ENCODE assay signal across 8 cellular contexts in the genomic region with DNA sequence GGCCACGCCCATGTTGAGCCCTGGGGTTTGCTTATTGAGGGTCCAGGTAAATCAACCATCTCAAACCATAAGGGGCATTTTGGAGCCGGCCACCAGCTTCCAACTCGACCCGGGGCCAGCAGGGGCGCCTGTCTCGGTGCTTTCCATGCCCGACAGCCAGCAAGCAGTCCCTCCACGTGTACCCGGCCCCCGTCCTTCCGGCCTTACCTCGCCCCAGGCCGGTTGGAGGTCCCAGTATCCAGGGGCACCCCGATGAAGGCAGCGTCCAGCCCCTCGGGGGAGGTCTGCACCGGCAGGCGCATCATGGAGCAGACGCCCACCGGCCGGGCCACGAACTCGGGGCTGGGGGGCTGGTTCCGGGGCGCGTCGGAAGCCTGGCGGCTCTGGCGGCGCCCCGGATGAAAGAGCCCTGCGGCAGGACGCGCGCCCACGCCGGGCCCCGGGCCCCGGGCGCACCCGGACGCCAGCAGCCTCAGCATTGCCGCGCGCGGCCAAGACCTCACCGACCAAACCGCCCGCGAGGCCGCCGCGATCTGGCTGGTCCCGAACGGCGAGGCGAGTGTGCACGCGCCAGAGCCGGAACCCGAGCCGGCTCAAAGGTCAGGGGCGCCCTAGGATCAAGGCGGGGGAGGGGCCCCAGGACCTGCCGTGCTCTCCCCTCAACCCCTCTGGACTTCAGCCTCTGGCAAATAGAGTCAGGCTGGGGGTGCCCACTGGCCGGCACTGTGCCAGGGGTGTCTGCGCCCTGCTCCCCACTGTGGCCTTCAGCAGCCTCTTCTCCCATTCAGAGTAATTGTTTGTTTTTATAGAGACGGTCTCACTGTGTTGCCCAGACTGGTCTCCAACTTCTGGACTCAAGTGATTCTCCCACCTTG. TPM values are rescaled to one million over a fixed set of nuclear protein-coding genes. Genes with fewer than 3 reads are reported as not detected.
DNase-seq lines count a peak whose midpoint lies in the region; ATAC-seq and TF ChIP-seq lines count a peak whose summit lies in the region.

A gene with protein sequence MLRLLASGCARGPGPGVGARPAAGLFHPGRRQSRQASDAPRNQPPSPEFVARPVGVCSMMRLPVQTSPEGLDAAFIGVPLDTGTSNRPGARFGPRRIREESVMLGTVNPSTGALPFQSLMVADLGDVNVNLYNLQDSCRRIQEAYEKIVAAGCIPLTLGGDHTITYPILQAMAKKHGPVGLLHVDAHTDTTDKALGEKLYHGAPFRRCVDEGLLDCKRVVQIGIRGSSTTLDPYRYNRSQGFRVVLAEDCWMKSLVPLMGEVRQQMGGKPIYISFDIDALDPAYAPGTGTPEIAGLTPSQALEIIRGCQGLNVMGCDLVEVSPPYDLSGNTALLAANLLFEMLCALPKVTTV (minus strand): TSS at position 563 of the 875 bp plus-strand sequence. CDS start 84 bp downstream, at position 479.

- no peaks in the 10 kb centered on the region for H3K27me3 Mint-ChIP-seq in natural killer cell treated with Interleukin-12 subunit alpha and Interleukin-12 subunit beta and Interleukin-15 and Interleukin-18, amount 100 ng/mL, for 72 hours

- H3K4me1 ChIP-seq in MM.1S (ENCODE audit: low read length) (peaks cover 15% of the 10 kb centered on the region), thymus (ENCODE audit: control insufficient read depth, insufficient read depth, low read length) (peaks cover 9% of the 10 kb centered on the region)

- peaks cover 21% of the 10 kb centered on the region for H3F3A ChIP-seq in MM.1S (ENCODE audit: insufficient read depth, low read length)

- H3K27ac ChIP-seq in MM.1S (ENCODE audit: low read length) = peak within 1 kb of the TSS; percentile 49; the same call in 1 of the 2 replicates
- peak within 1 kb of the TSS; percentile 71 for H3K27ac ChIP-seq in thymus (ENCODE audit: low read depth)

- peak within 1 kb of the TSS; percentile 95 for H2AFZ ChIP-seq in MM.1S (ENCODE audit: low read length)

- peak within 1 kb of the TSS; percentile 92 for H3K4me2 ChIP-seq in MM.1S (ENCODE audit: low read depth, low read length)

- DNase-seq in AG09319 (ENCODE audit: extremely low read depth, low read depth) (no peak), GM19238 (ENCODE audit: insufficient read length, low spot score) (peak; percentile 63), MM.1S (peak; percentile 73), epithelial cell of esophagus (ENCODE audit: low read depth) (no peak)
- peak; percentile 74 for DNase-seq in natural killer cell treated with Interleukin-12 subunit alpha and Interleukin-12 subunit beta and Interleukin-15 and Interleukin-18, amount 100 ng/mL, for 72 hours (ENCODE audit: low spot score)

- H3K27me3 ChIP-seq in MM.1S (replicated peaks; ENCODE audit: insufficient read depth, low read length) (no peaks in the 10 kb centered on the region), thymus (ENCODE audit: control insufficient read depth, insufficient read depth) (no peaks in the 10 kb centered on the region)

- H3K36me3 ChIP-seq in MM.1S (replicated peaks; ENCODE audit: insufficient read depth, low read length) (no peaks in the 10 kb centered on the region), thymus (ENCODE audit: control insufficient read depth, insufficient read depth) (no peaks in the 10 kb centered on the region)

- no peaks in the 10 kb centered on the region for H3K9me2 ChIP-seq in MM.1S (replicated peaks; ENCODE audit: insufficient read depth, low read length)

- 5% methylated on average over 68 of the region's 68 CpGs for WGBS in thymus

- no peaks in the 10 kb centered on the region for H4K20me1 ChIP-seq in MM.1S (ENCODE audit: insufficient read depth, low read length)

- CTCF ChIA-PET in activated CD8-positive, alpha-beta memory T cell treated with anti-CD3 and anti-CD28 coated beads for 36 hours (lab: Charles Lee) = interaction anchor here (0.6 to 0.9 kb wide), 2 partner anchors 18 to 100 kb away, joined by 3 read pairs; a partner anchor contains a TSS

- peaks cover 14% of the 10 kb centered on the region for H3K79me2 ChIP-seq in MM.1S (ENCODE audit: low read length)

- H3K9me3 Mint-ChIP-seq in natural killer cell treated with Interleukin-12 subunit alpha and Interleukin-12 subunit beta and Interleukin-15 and Interleukin-18, amount 100 ng/mL, for 72 hours = no peaks in the 10 kb centered on the region

- POLR2A ChIA-PET in activated CD8-positive, alpha-beta memory T cell treated with anti-CD3 and anti-CD28 coated beads for 36 hours (lab: Charles Lee) = interaction anchor here (0.7 to 1.1 kb wide), 2 partner anchors 30 to 31 kb away, joined by 4 read pairs; no protein-coding TSS in a partner anchor

- peak within 1 kb of the TSS; percentile 82 for H3K4me3 ChIP-seq in MM.1S (ENCODE audit: low read length)
- H3K4me3 ChIP-seq in epithelial cell of esophagus (ENCODE audit: low read length) = peak within 1 kb of the TSS; percentile 33
- H3K4me3 ChIP-seq in thymus (ENCODE audit: low read length) = peak within 1 kb of the TSS; percentile 48

- H3K27ac Mint-ChIP-seq in natural killer cell treated with Interleukin-12 subunit alpha and Interleukin-12 subunit beta and Interleukin-15 and Interleukin-18, amount 100 ng/mL, for 72 hours = peak within 1 kb of the TSS; percentile 44 to 71

- peaks cover 2 to 9% of the 10 kb centered on the region in 2 donors for H3K4me1 Mint-ChIP-seq in natural killer cell treated with Interleukin-12 subunit alpha and Interleukin-12 subunit beta and Interleukin-15 and Interleukin-18, amount 100 ng/mL, for 72 hours (ENCODE audit: low read depth in 2 of 2)

- H3K36me3 Mint-ChIP-seq in natural killer cell treated with Interleukin-12 subunit alpha and Interleukin-12 subunit beta and Interleukin-15 and Interleukin-18, amount 100 ng/mL, for 72 hours = no peaks in the 10 kb centered on the region

- H3K9ac ChIP-seq in MM.1S (ENCODE audit: low read length) = peak within 1 kb of the TSS; percentile 92

- TF ChIP-seq CTCF in AG09319 (IDR thresholded peaks at IDR 0.05; ENCODE audit: low read depth, low read length) (peak; percentile 28), MM.1S (IDR thresholded peaks at IDR 0.05; ENCODE audit: low read length) (peak; percentile 46), epithelial cell of esophagus (IDR thresholded peaks at IDR 0.05; ENCODE audit: insufficient read depth, low read depth, low read length, missing control alignments) (peak; percentile 9)

- H3K9me3 ChIP-seq in MM.1S (replicated peaks; ENCODE audit: insufficient read depth, low read length) (no peaks in the 10 kb centered on the region), thymus (ENCODE audit: control insufficient read depth) (no peaks in the 10 kb centered on the region)

- H3K4me3 Mint-ChIP-seq in natural killer cell treated with Interleukin-12 subunit alpha and Interleukin-12 subunit beta and Interleukin-15 and Interleukin-18, amount 100 ng/mL, for 72 hours = peak within 1 kb of the TSS; percentile 75

- peak; percentile 87 to 88 for ATAC-seq in natural killer cell treated with Interleukin-12 subunit alpha and Interleukin-12 subunit beta and Interleukin-15 and Interleukin-18, amount 100 ng/mL, for 72 hours
- no peak for ATAC-seq in GM21381 (IDR thresholded peaks at IDR 0.05; ENCODE audit: unreplicated experiment)

RNA-seq across cellular contexts. Expression of the gene that starts here (rescaled TPM):
- 10 to 100 TPM; 19.6 to 20.3 TPM for total RNA-seq in activated CD8-positive, alpha-beta memory T cell treated with anti-CD3 and anti-CD28 coated beads for 36 hours
- total RNA-seq in natural killer cell treated with Interleukin-12 subunit alpha and Interleukin-12 subunit beta and Interleukin-15 and Interleukin-18, amount 100 ng/mL, for 72 hours = 1 to 10 TPM; 3.4 to 8.6 TPM
- polyA plus RNA-seq in thymus = 4.2 TPM

Comparison
In these comparisons a context has a peak if more than half of its experiments do, and no peak if none do; other contexts are left out.
1. DNase-seq: peak in GM19238 (single experiment), MM.1S (single experiment) and natural killer cell treated with Interleukin-12 subunit alpha and Interleukin-12 subunit beta and Interleukin-15 and Interleukin-18, amount 100 ng/mL, for 72 hours (single experiment); none in AG09319 (single experiment) and epithelial cell of esophagus (single experiment).
2. Peak in every context shown above with its lines, with median percentiles within 50 percentile points of each other: CTCF ChIP-seq and H3K4me3 ChIP-seq.